In genomic region chrX:17495052-17495451, GRCh38 we compare ENCODE assay signal across 20 cellular contexts.
A peak's percentile ranks its signal among the peaks of the same experiment; 100 is the strongest.
DNase-seq lines count a peak whose midpoint lies in the region; ATAC-seq and TF ChIP-seq lines count a peak whose summit lies in the region.
"Had no signal": no experiment of that assay in that cellular context is flagged by ENCODE, and none has a peak within 500 bp of the region (broad histone marks: within the 10 kb centered on the region; RNA-seq: fewer than 3 reads in every experiment).

No MANE protein-coding gene starts in this region.

- H3K4me1 ChIP-seq in H9 (ENCODE audit: insufficient read depth, low read length): no peaks in the 10 kb centered on the region
- no peaks in the 10 kb centered on the region for H3K4me1 ChIP-seq in prostate gland (replicated peaks)
- H3K4me1 ChIP-seq: BLaER1, HAP-1, Peyer's patch had no signal

- H2BK120ac ChIP-seq in H9 (ENCODE audit: low read depth, low read length, poor library complexity, severe bottlenecking): no peak overlapping the region

- no peak overlapping the region for H2AK5ac ChIP-seq in H9 (ENCODE audit: insufficient read length, low read length)

- no peaks in the 10 kb centered on the region for H4K20me1 ChIP-seq in H9 (ENCODE audit: control insufficient read depth, insufficient read depth, insufficient read length)
- H4K20me1 ChIP-seq: BLaER1 had no signal

- H3K23me2 ChIP-seq in H9 (ENCODE audit: insufficient read length, low read depth, low read length, poor library complexity, severe bottlenecking): no peaks in the 10 kb centered on the region

- ATAC-seq in T-cell (replicated peaks in 1 of 4): no peak

- POLR2A ChIA-PET in T-cell (lab: Charles Lee): no interaction called here

- H3K4me3 ChIP-seq in prostate gland: no peak overlapping the region
- H3K4me3 ChIP-seq: BLaER1, HAP-1, Peyer's patch, SK-N-MC had no signal

- no peak overlapping the region for H2BK20ac ChIP-seq in H9 (ENCODE audit: low read depth, low read length, poor library complexity, severe bottlenecking)

- intact Hi-C loops in prostate gland (cut with DNase I): no loop called here

- H3K27me3 Mint-ChIP-seq in H9 (ENCODE audit: low read depth) (peaks cover 3% of the 10 kb centered on the region; the same call in 1 of the 2 replicates), T-cell (peaks cover 3 to 19% of the 10 kb centered on the region in 2 donors)

- no peaks in the 10 kb centered on the region for H3K36me3 Mint-ChIP-seq in H9 (ENCODE audit: insufficient read depth in 1 of 3, low read depth in 3 of 3)
- H3K36me3 Mint-ChIP-seq in T-cell: no peaks in the 10 kb centered on the region
- H3K36me3 Mint-ChIP-seq: CD8-positive, alpha-beta memory T cell had no signal

- H3K9me3 Mint-ChIP-seq in H9: peaks cover 0 to 6% of the 10 kb centered on the region in 2 experiments; a peak in 3 of 5 replicates
- H3K9me3 Mint-ChIP-seq in T-cell: peaks cover 0 to 13% (median 4%) of the 10 kb centered on the region in 3 donors

- DNase-seq in NCI-H146 (lab: John Stamatoyannopoulos, UW) (peak; percentile 46), NCI-H146 treated with DMSO at 0.1 percent for 48 hours (lab: John Stamatoyannopoulos, UW; ENCODE audit: unreplicated experiment) (no peak), H9 (no peak), NCI-H69 (lab: John Stamatoyannopoulos, UW) (peak; percentile 3), prostate gland (ENCODE audit: low spot score) (peak; percentile 31), AG20443 (ENCODE audit: low spot score) (no peak), T-cell (no peak), LoVo (ENCODE audit: low spot score) (no peak)
- DNase-seq: CD8-positive, alpha-beta memory T cell; NCI-H1930; NCI-H446; NCI-H82; Peyer's patch; Right ventricle myocardium superior; T-helper 1 cell; T1000 had no signal

- H3K56ac ChIP-seq in H9 (ENCODE audit: insufficient read length, low read depth, low read length): no peak overlapping the region

- no peak overlapping the region for H4K91ac ChIP-seq in H9 (ENCODE audit: insufficient read length, low read depth, low read length)

- H3K4ac ChIP-seq in H9 (ENCODE audit: low read depth, low read length): no peak overlapping the region

- no peak for TF ChIP-seq POLR2A in prostate gland (IDR thresholded peaks at IDR 0.05)

- no peak overlapping the region for H2AFZ ChIP-seq in H9 (ENCODE audit: low read length)

- H2BK12ac ChIP-seq in H9 (ENCODE audit: insufficient read length, low read depth, low read length): no peak overlapping the region

- H3K27ac Mint-ChIP-seq in H9 (no peak overlapping the region), T-cell (no peak overlapping the region)
- H3K27ac Mint-ChIP-seq: CD8-positive, alpha-beta memory T cell had no signal

- WGBS in H9 (ENCODE audit: extremely low coverage, insufficient read length, low lambda C conversion rate): no CpG with 5 or more reads among the region's 2 CpGs
- WGBS in prostate gland: 56% methylated on average over 2 of the region's 2 CpGs

- peak overlapping the region; percentile 37; the same call in 1 of the 2 replicates for H3K14ac ChIP-seq in H9 (ENCODE audit: insufficient read depth, low read length)

- H2BK5ac ChIP-seq in H9 (ENCODE audit: insufficient read length, low read length): no peak overlapping the region

- no peak overlapping the region for H3K23ac ChIP-seq in H9 (ENCODE audit: insufficient read length, low read depth, low read length)

- TF ChIP-seq CTCF in H9 (conservative IDR thresholded peaks at IDR 0.05) (no peak), prostate gland (IDR thresholded peaks at IDR 0.05) (no peak)

- no peaks in the 10 kb centered on the region for H3K79me1 ChIP-seq in H9 (ENCODE audit: insufficient read depth, low read depth, low read length, poor library complexity, severe bottlenecking)

- no peaks in the 10 kb centered on the region for H3K79me2 ChIP-seq in H9 (ENCODE audit: insufficient read depth, low read length)

- no peaks in the 10 kb centered on the region for H3K36me3 ChIP-seq in prostate gland
- H3K36me3 ChIP-seq: BLaER1, HAP-1, Peyer's patch had no signal

- H3K4me3 Mint-ChIP-seq in H9 (no peak overlapping the region), T-cell (no peak overlapping the region)
- H3K4me3 Mint-ChIP-seq: CD8-positive, alpha-beta memory T cell had no signal

- H4K5ac ChIP-seq in H9 (ENCODE audit: insufficient read length, low read depth, low read length): no peak overlapping the region

- H3K9me3 ChIP-seq in H9 (ENCODE audit: control insufficient read depth, low read depth, low read length) (no peaks in the 10 kb centered on the region), prostate gland (no peaks in the 10 kb centered on the region)
- H3K9me3 ChIP-seq: BLaER1, HAP-1, Peyer's patch had no signal

- H3K27ac ChIP-seq in H9 (ENCODE audit: insufficient read length, low read depth, low read length) (no peak overlapping the region), prostate gland (no peak overlapping the region)
- H3K27ac ChIP-seq: 22Rv1, BLaER1, Peyer's patch, SK-N-MC had no signal

- no peak overlapping the region for H3K9ac ChIP-seq in H9 (ENCODE audit: extremely low read depth, insufficient read length, low read length)
- H3K9ac ChIP-seq: BLaER1 had no signal

- H4K8ac ChIP-seq in H9 (replicated peaks; ENCODE audit: insufficient read length, low read depth, low read length): no peak overlapping the region

- no peaks in the 10 kb centered on the region for H3K27me3 ChIP-seq in H9 (ENCODE audit: insufficient read depth, low read length)
- H3K27me3 ChIP-seq in prostate gland (replicated peaks; ENCODE audit: insufficient read depth): no peaks in the 10 kb centered on the region
- H3K27me3 ChIP-seq: Peyer's patch had no signal

- no peak overlapping the region for H3K4me2 ChIP-seq in H9 (ENCODE audit: insufficient read depth, insufficient read length, low read length)
- H3K4me2 ChIP-seq: BLaER1 had no signal

- H3K4me1 Mint-ChIP-seq in H9: peaks cover 15 to 19% of the 10 kb centered on the region in 2 experiments
- no peaks in the 10 kb centered on the region for H3K4me1 Mint-ChIP-seq in T-cell
- H3K4me1 Mint-ChIP-seq: CD8-positive, alpha-beta memory T cell had no signal

- no peak overlapping the region for H2BK15ac ChIP-seq in H9 (ENCODE audit: low read depth, low read length)

- no peak overlapping the region for H3T11ph ChIP-seq in H9 (ENCODE audit: low read length)

- H3K18ac ChIP-seq in H9 (ENCODE audit: insufficient read length, low read depth, low read length): no peak overlapping the region

- CTCF ChIA-PET in T-cell (lab: Charles Lee): no interaction called here

Comparison
In these comparisons a context has a peak if more than half of its experiments do, and no peak if none do; other contexts are left out.
1. DNase-seq: peak in NCI-H146 (single experiment), NCI-H69 (single experiment) and prostate gland (single experiment); none in NCI-H146 treated with DMSO at 0.1 percent for 48 hours (single experiment), H9 (single experiment), AG20443 (single experiment), T-cell (0 of 34) and LoVo (single experiment).